Comparison of ENCODE assay signal across 1 cellular context in the genomic region with DNA sequence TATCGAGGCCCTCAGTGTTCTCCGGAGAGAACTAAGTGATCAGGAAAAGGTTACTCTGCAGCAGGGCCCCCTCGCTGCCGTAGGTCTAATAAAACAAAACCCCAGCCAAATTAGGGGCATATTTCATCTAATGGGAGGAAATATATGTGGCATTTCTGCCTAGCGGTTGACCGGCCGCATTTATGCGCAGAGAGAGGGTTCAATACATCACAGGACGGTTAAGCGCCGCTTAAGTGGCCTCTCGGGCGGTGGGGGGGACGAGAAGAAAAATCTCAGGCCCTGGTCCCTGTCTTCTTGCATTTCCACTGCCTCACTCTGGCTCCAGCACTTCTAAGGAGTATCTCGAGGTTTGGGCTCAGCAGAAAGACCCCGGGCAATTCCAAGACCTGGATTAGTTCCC.
TF ChIP-seq lines count a peak whose summit lies in the region.

No MANE protein-coding gene starts in this region.

TF ChIP-seq in IMR-90, 13 proteins besides CTCF, POLR2A, EP300 and RAD21 (continued from another document):
- no peak for TF ChIP-seq NFE2L2 (IDR thresholded peaks at IDR 0.05; ENCODE audit: low read depth, low read length)
- no peak for TF ChIP-seq FOS (IDR thresholded peaks at IDR 0.05; ENCODE audit: low read depth, low read length)
- no peak for TF ChIP-seq CHD1 (IDR thresholded peaks at IDR 0.05; ENCODE audit: low read depth, low read length)
- TF ChIP-seq ELK1 (IDR thresholded peaks at IDR 0.05; ENCODE audit: borderline replicate concordance, low read depth, low read length): no peak
- TF ChIP-seq, protein P1, sequence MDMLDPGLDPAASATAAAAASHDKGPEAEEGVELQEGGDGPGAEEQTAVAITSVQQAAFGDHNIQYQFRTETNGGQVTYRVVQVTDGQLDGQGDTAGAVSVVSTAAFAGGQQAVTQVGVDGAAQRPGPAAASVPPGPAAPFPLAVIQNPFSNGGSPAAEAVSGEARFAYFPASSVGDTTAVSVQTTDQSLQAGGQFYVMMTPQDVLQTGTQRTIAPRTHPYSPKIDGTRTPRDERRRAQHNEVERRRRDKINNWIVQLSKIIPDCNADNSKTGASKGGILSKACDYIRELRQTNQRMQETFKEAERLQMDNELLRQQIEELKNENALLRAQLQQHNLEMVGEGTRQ (IDR thresholded peaks at IDR 0.05; ENCODE audit: low read depth, low read length): no peak
TF ChIP-seq in IMR-90: peak in this region for 0.
